In genomic region chr3:177145402-177145801, GRCh38 we compare ENCODE assay signal across 9 cellular contexts. TPM values are rescaled to one million over a fixed set of nuclear protein-coding genes. Genes with fewer than 3 reads are reported as not detected.
A peak's percentile ranks its signal among the peaks of the same experiment; 100 is the strongest.
DNase-seq lines count a peak whose midpoint lies in the region; ATAC-seq, FAIRE-seq and TF ChIP-seq lines count a peak whose summit lies in the region.
"Had no signal": no experiment of that assay in that cellular context is flagged by ENCODE, and none has a peak within 500 bp of the region (broad histone marks: within the 10 kb centered on the region; RNA-seq: fewer than 3 reads in every experiment).

No MANE protein-coding gene starts in this region.

- H3K27me3 Mint-ChIP-seq in chondrocyte (ENCODE audit: low read depth), result no peaks in the 10 kb centered on the region

- no peak for FAIRE-seq in frontal cortex (lab: Jason Lieb, UNC)

- TF ChIP-seq CTCF in GM10266 (IDR thresholded peaks at IDR 0.05; ENCODE audit: control insufficient read depth, insufficient read depth, low read depth, missing control alignments), result no peak
- no peak for TF ChIP-seq CTCF in chondrocyte (IDR thresholded peaks at IDR 0.05)
- TF ChIP-seq CTCF in sigmoid colon (IDR thresholded peaks at IDR 0.05), result no peak

- no peak overlapping the region for H3K4me3 ChIP-seq in sigmoid colon
- H3K4me3 ChIP-seq: thoracic aorta had no signal

- H3K4me1 Mint-ChIP-seq in chondrocyte (ENCODE audit: low read depth), result peaks cover 82% of the 10 kb centered on the region

- WGBS in sigmoid colon, 2 donors, result 63 to 88% methylated on average over 1 of the region's 1 CpG

- H3K4me1 ChIP-seq in sigmoid colon, result peaks cover 0 to 74% (median 64%) of the 10 kb centered on the region in 4 donors

- no peaks in the 10 kb centered on the region for H3K36me3 ChIP-seq in sigmoid colon
- H3K36me3 ChIP-seq: thoracic aorta had no signal

- no peak overlapping the region for H3K4me3 Mint-ChIP-seq in chondrocyte (ENCODE audit: unreplicated experiment)

- no peaks in the 10 kb centered on the region for H3K9me3 ChIP-seq in sigmoid colon
- H3K9me3 ChIP-seq: thoracic aorta had no signal

- no peak for TF ChIP-seq POLR2A in sigmoid colon (IDR thresholded peaks at IDR 0.05)

- DNase-seq in GM10266 (ENCODE audit: extremely low spot score) (peak; percentile 29), chondrocyte (ENCODE audit: low spot score) (no peak), D341Med (ENCODE audit: low spot score) (no peak), frontal cortex (ENCODE audit: low spot score in 2 of 2) (no peak), sigmoid colon (no peak), COLO668 (lab: John Stamatoyannopoulos, UW; ENCODE audit: unreplicated experiment) (no peak)

- intact Hi-C loops in sigmoid colon (cut with DNase I), result no loop called here

- H3K27ac ChIP-seq in sigmoid colon, result no peak overlapping the region
- H3K27ac ChIP-seq: thoracic aorta had no signal

- H3K27ac Mint-ChIP-seq in chondrocyte (ENCODE audit: unreplicated experiment), result peak overlapping the region; percentile 33

- no peaks in the 10 kb centered on the region for H3K36me3 Mint-ChIP-seq in chondrocyte (ENCODE audit: low read depth)

- ATAC-seq in GM19463 (IDR thresholded peaks at IDR 0.05; ENCODE audit: unreplicated experiment) (peak; percentile 17), HG03565 (IDR thresholded peaks at IDR 0.05; ENCODE audit: unreplicated experiment) (peak; percentile 13)

- H3K27me3 ChIP-seq in sigmoid colon, result no peaks in the 10 kb centered on the region

- TF ChIP-seq EP300 in sigmoid colon (IDR thresholded peaks at IDR 0.05), result no peak

- no peaks in the 10 kb centered on the region for H3K9me3 Mint-ChIP-seq in chondrocyte (ENCODE audit: low read depth)

RNA-seq across cellular contexts. Expression of gene TBL1XR1, which starts 51.9 kb away (rescaled TPM):
- total RNA-seq in chondrocyte (225 to 372 TPM (median 357 TPM) in 3 replicates), frontal cortex (283 TPM), sigmoid colon (100 to 1,000 TPM in 2 of 4 donors, 10 to 100 TPM in 2; 88.9 to 131 (median 102) TPM)
- 10 to 100 TPM; 20.4 to 46.7 (median 35.4) TPM for polyA plus RNA-seq in sigmoid colon
